ENCODE assay signal across 2 cellular contexts in genomic region chr7:139553991-139554700, GRCh38.
TF ChIP-seq lines count a peak whose summit lies in the region.

No MANE protein-coding gene starts in this region.

TF ChIP-seq in WTC11, 78 proteins besides CTCF, POLR2A, EP300 and RAD21:
- TF ChIP-seq, protein P1, sequence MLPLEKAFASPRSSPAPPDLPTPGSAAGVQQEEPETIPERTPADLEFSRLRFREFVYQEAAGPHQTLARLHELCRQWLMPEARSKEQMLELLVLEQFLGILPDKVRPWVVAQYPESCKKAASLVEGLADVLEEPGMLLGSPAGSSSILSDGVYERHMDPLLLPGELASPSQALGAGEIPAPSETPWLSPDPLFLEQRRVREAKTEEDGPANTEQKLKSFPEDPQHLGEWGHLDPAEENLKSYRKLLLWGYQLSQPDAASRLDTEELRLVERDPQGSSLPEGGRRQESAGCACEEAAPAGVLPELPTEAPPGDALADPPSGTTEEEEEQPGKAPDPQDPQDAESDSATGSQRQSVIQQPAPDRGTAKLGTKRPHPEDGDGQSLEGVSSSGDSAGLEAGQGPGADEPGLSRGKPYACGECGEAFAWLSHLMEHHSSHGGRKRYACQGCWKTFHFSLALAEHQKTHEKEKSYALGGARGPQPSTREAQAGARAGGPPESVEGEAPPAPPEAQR (CRISPR knock-in tag; IDR thresholded peaks at IDR 0.05) = 0 out of 2 replicates have a peak, but pooled peaks have one; percentile 20
- TF ChIP-seq, protein P2, sequence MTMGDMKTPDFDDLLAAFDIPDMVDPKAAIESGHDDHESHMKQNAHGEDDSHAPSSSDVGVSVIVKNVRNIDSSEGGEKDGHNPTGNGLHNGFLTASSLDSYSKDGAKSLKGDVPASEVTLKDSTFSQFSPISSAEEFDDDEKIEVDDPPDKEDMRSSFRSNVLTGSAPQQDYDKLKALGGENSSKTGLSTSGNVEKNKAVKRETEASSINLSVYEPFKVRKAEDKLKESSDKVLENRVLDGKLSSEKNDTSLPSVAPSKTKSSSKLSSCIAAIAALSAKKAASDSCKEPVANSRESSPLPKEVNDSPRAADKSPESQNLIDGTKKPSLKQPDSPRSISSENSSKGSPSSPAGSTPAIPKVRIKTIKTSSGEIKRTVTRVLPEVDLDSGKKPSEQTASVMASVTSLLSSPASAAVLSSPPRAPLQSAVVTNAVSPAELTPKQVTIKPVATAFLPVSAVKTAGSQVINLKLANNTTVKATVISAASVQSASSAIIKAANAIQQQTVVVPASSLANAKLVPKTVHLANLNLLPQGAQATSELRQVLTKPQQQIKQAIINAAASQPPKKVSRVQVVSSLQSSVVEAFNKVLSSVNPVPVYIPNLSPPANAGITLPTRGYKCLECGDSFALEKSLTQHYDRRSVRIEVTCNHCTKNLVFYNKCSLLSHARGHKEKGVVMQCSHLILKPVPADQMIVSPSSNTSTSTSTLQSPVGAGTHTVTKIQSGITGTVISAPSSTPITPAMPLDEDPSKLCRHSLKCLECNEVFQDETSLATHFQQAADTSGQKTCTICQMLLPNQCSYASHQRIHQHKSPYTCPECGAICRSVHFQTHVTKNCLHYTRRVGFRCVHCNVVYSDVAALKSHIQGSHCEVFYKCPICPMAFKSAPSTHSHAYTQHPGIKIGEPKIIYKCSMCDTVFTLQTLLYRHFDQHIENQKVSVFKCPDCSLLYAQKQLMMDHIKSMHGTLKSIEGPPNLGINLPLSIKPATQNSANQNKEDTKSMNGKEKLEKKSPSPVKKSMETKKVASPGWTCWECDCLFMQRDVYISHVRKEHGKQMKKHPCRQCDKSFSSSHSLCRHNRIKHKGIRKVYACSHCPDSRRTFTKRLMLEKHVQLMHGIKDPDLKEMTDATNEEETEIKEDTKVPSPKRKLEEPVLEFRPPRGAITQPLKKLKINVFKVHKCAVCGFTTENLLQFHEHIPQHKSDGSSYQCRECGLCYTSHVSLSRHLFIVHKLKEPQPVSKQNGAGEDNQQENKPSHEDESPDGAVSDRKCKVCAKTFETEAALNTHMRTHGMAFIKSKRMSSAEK (CRISPR knock-in tag; IDR thresholded peaks at IDR 0.05; ENCODE audit: borderline replicate concordance) = 0 out of 2 replicates have a peak, but pooled peaks have one; percentile 7
- 0 out of 2 replicates have a peak, but pooled peaks have one; percentile 58 for TF ChIP-seq EMX1 (CRISPR knock-in tag; IDR thresholded peaks at IDR 0.05)

TF ChIP-seq in HepG2, 621 proteins besides CTCF, POLR2A, EP300 and RAD21:
- peak; percentile 54 for TF ChIP-seq STAG1 (CRISPR knock-in tag; IDR thresholded peaks at IDR 0.05)
TF ChIP-seq in HepG2: peak in this region for 1; not testable (repeated sequence) for 620.
